In the genomic region with DNA sequence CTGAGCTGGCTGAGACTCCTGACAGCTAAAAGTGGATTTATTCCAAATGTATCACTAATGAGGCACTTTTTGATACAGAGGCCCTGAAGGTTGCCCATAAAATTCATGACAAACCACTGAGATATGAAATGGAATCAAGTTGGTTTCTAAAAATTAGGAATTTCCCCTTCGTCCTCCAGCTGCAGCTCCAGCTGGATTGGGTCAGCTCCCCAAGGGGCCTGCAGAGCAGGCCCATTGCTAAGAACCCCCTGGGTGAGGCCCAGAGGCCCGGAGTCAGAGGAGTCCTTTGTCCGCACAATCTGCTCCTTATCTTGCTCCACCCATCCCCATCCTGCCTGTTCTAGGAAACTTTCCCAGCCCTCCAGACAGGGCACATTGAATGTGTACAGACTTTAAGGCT, we compare ENCODE assay signal across 27 cellular contexts.
"Had no signal": no experiment of that assay in that cellular context is flagged by ENCODE, and none has a peak within 500 bp of the region (broad histone marks: within the 10 kb centered on the region; RNA-seq: fewer than 3 reads in every experiment).

No MANE protein-coding gene starts in this region.

- H3K4me3 Mint-ChIP-seq: activated naive CD8-positive, alpha-beta T cell treated with anti-CD3 and anti-CD28 coated beads for 36 hours; activated T-cell treated with anti-CD3 and anti-CD28 coated beads, Interleukin-2, amount 50 U/mL, for 24 hours; activated T-helper 17 cell treated with anti-CD3 and anti-CD28 coated beads, Interleukin-2, amount 50 U/mL, for 72 hours; central memory CD8-positive, alpha-beta T cell; effector memory CD8-positive, alpha-beta T cell; mesothelial cell of epicardium; naive thymus-derived CD8-positive, alpha-beta T cell; type B pancreatic cell had no signal

- H3K4me1 Mint-ChIP-seq: activated naive CD8-positive, alpha-beta T cell treated with anti-CD3 and anti-CD28 coated beads for 36 hours; activated T-helper 17 cell treated with anti-CD3 and anti-CD28 coated beads, Interleukin-2, amount 50 U/mL, for 72 hours; central memory CD8-positive, alpha-beta T cell; naive thymus-derived CD8-positive, alpha-beta T cell had no signal

- H3K4me3 ChIP-seq: dorsolateral prefrontal cortex, esophagus muscularis mucosa, gastroesophageal sphincter, left lung, ovary, thoracic aorta, vagina had no signal

- H3K9me3 Mint-ChIP-seq: activated naive CD8-positive, alpha-beta T cell treated with anti-CD3 and anti-CD28 coated beads for 36 hours; activated T-cell treated with anti-CD3 and anti-CD28 coated beads, Interleukin-2, amount 50 U/mL, for 24 hours; activated T-helper 17 cell treated with anti-CD3 and anti-CD28 coated beads, Interleukin-2, amount 50 U/mL, for 72 hours; central memory CD8-positive, alpha-beta T cell; effector memory CD8-positive, alpha-beta T cell; mesothelial cell of epicardium; naive thymus-derived CD8-positive, alpha-beta T cell had no signal

- H3K27me3 ChIP-seq: left lung, neutrophil, ovary, vagina had no signal

- H3K27ac ChIP-seq: dorsolateral prefrontal cortex, esophagus muscularis mucosa, gastroesophageal sphincter, left lung, neutrophil, ovary, thoracic aorta, vagina, VCaP had no signal

- H3K36me3 ChIP-seq: esophagus muscularis mucosa, gastroesophageal sphincter, left lung, neutrophil, ovary, thoracic aorta, vagina had no signal

- H3K4me1 ChIP-seq: left lung had no signal

- FAIRE-seq: astrocyte, colon had no signal

- H3K27ac Mint-ChIP-seq: activated naive CD8-positive, alpha-beta T cell treated with anti-CD3 and anti-CD28 coated beads for 36 hours; activated T-cell treated with anti-CD3 and anti-CD28 coated beads, Interleukin-2, amount 50 U/mL, for 24 hours; activated T-helper 17 cell treated with anti-CD3 and anti-CD28 coated beads, Interleukin-2, amount 50 U/mL, for 72 hours; effector memory CD8-positive, alpha-beta T cell; mesothelial cell of epicardium; type B pancreatic cell had no signal

- H3K36me3 Mint-ChIP-seq: activated naive CD8-positive, alpha-beta T cell treated with anti-CD3 and anti-CD28 coated beads for 36 hours; mesothelial cell of epicardium; naive thymus-derived CD8-positive, alpha-beta T cell; type B pancreatic cell had no signal

- DNase-seq: activated CD4-positive, alpha-beta T cell treated with anti-CD3 and anti-CD28 coated beads, Interleukin-2, amount 50 U/mL, for 4 hours; activated CD8-positive, alpha-beta memory T cell treated with anti-CD3 and anti-CD28 coated beads for 24 hours; activated CD8-positive, alpha-beta memory T cell treated with anti-CD3 and anti-CD28 coated beads, Interleukin-2, amount 50 U/mL, for 4 hours; activated naive CD8-positive, alpha-beta T cell treated with anti-CD3 and anti-CD28 coated beads for 36 hours; activated T-cell treated with anti-CD3 and anti-CD28 coated beads, Interleukin-2, amount 50 U/mL, for 24 hours; dorsolateral prefrontal cortex; effector memory CD8-positive, alpha-beta T cell; left lung; mammary epithelial cell; naive thymus-derived CD8-positive, alpha-beta T cell; ovary; stimulated activated CD4-positive, alpha-beta T cell treated with anti-CD3 and anti-CD28 coated beads, Interleukin-2, amount 100 ng/mL, for 48 hours; stimulated activated naive CD4-positive, alpha-beta T cell treated with Interleukin-2 at 50 U/mL for 16 hours; T-helper 2 cell had no signal

- H3K9me3 ChIP-seq: esophagus muscularis mucosa, gastroesophageal sphincter, left lung, neutrophil, ovary, thoracic aorta, vagina had no signal

- ATAC-seq: activated T-helper 17 cell treated with anti-CD3 and anti-CD28 coated beads, Interleukin-2, amount 50 U/mL, for 72 hours; effector memory CD8-positive, alpha-beta T cell; gastroesophageal sphincter; left lung; naive thymus-derived CD8-positive, alpha-beta T cell; sciatic nerve had no signal
